ENCODE assay signal across 8 cellular contexts in the genomic region with DNA sequence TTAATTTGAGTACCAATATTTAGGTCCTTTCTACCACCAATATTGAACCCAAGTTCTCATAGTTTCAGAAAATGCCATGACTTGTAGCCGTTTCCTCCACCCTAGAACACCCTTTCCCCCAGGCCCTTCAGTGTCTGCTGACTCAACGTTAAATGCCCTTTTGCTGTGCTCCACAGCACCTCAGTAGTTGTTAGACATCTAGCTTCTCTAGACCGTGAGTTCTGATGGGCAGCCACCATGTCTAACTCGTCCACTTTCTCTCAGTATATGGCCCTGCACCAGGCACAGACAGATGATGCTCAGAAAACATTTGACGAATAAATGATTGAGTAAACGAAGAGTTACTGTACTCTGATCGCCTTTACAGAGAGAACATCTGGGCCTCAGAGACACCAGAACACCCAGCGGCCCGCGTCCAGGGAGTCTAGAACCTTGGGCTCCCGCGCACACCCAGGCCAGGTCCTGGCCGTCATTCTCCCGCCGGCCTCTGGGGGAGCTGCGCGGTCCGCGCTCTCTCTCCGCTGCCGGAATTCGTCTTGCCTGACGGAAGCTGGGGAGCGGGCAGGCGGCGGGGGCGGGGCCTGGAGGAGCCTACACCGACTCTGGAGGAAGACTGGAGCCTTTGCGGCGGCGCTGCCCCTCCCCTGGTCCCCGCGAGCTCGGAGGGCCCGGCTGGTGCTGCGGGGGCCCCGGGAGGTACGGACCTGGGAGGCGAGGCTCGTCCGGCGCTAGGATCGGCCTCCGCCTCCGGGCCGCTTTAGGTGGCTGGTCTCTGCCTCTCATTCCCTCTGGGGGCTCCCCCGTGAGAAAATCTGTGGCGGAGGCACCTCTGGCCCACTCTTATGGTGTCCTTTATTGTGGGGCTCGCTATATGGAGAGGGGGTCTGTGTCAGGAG. TPM values are rescaled to one million over a fixed set of nuclear protein-coding genes. Genes with fewer than 3 reads are reported as not detected.
DNase-seq lines count a peak whose midpoint lies in the region; ATAC-seq, FAIRE-seq and TF ChIP-seq lines count a peak whose summit lies in the region.

A gene (plus strand): TSS at position 582 of the 896 bp plus-strand sequence. CDS start 1,488 bp downstream, outside the sequence.

- peak within 1 kb of the TSS; percentile 79 for H3K4me2 ChIP-seq in HepG2 (ENCODE audit: low read depth, low read length)

- no peak; a peak in 1 of 4 replicates for TF ChIP-seq EP300 in HepG2 (IDR thresholded peaks at IDR 0.05; ENCODE audit: low read depth in 2 of 2, low read length in 2 of 2)
- TF ChIP-seq EP300 in HepG2 (CRISPR knock-in tag; IDR thresholded peaks at IDR 0.05; ENCODE audit: borderline replicate concordance) = no peak

- peaks cover 63% of the 10 kb centered on the region for H3K4me1 Mint-ChIP-seq in activated CD4-positive, alpha-beta T cell treated with anti-CD3 and anti-CD28 coated beads, Interleukin-2, amount 10 ng/mL, durations not matched to agents 7 days and 5 days

- in situ Hi-C loops in HepG2 (cut with HindIII; ENCODE audit: extremely low pct_ligation_motif_present, low pct_unique_long_range_greater_than_20kb) = loop anchor here (5.0 kb wide), 1 partner anchor 52 kb away; a partner anchor contains a TSS

- H3K4me3 ChIP-seq in HepG2 (replicated peaks in 1 of 3; ENCODE audit: insufficient read depth in 1 of 3, low read depth in 2 of 3, low read length in 3 of 3) = peak within 1 kb of the TSS; percentile 89 to 91 (median 89)

- 10% methylated on average over 37 of the region's 49 CpGs for WGBS in HepG2 (ENCODE audit: low lambda C conversion rate)

- H3K9me3 ChIP-seq in HepG2 (ENCODE audit: low read length) = no peaks in the 10 kb centered on the region

- peak within 1 kb of the TSS; percentile 93 for H3K9ac ChIP-seq in HepG2 (ENCODE audit: insufficient read depth, low read depth, low read length)

- peak within 1 kb of the TSS; percentile 99 for H3K4me3 Mint-ChIP-seq in activated CD4-positive, alpha-beta T cell treated with anti-CD3 and anti-CD28 coated beads, Interleukin-2, amount 10 ng/mL, durations not matched to agents 7 days and 5 days

- ATAC-seq in GM19043 (IDR thresholded peaks at IDR 0.05; ENCODE audit: low read depth, unreplicated experiment) (peak; percentile 53), HG03469 (IDR thresholded peaks at IDR 0.05; ENCODE audit: unreplicated experiment) (peak; percentile 35), HepG2 (peak; percentile 75)

- peaks cover 51% of the 10 kb centered on the region for H3K79me2 ChIP-seq in HepG2 (ENCODE audit: insufficient read depth, low read length)

- TF ChIP-seq CTCF in HepG2 (CRISPR knock-in tag; IDR thresholded peaks at IDR 0.05) = peak; percentile 99

- H3K27ac Mint-ChIP-seq in activated CD4-positive, alpha-beta T cell treated with anti-CD3 and anti-CD28 coated beads, Interleukin-2, amount 10 ng/mL, durations not matched to agents 7 days and 5 days = peak within 1 kb of the TSS; percentile 90

- peaks cover 0 to 3% of the 10 kb centered on the region in 2 experiments; a peak in 1 of 5 replicates for H3K27me3 ChIP-seq in HepG2 (ENCODE audit: control insufficient read depth in 1 of 2, insufficient read depth in 2 of 2, low read length in 2 of 2)

- TF ChIP-seq POLR2A in HepG2 (IDR thresholded peaks at IDR 0.05; ENCODE audit: insufficient read depth in 1 of 2, low read depth in 2 of 2, low read length in 2 of 2) = peak; percentile 24 to 88; a peak in 3 of 4 replicates

- H3K9me3 Mint-ChIP-seq in activated CD4-positive, alpha-beta T cell treated with anti-CD3 and anti-CD28 coated beads, Interleukin-2, amount 10 ng/mL, durations not matched to agents 7 days and 5 days = peaks cover 5% of the 10 kb centered on the region

- FAIRE-seq in HepG2 (lab: Jason Lieb, UNC) = no peak

- peaks cover 21% of the 10 kb centered on the region for H3K36me3 Mint-ChIP-seq in activated CD4-positive, alpha-beta T cell treated with anti-CD3 and anti-CD28 coated beads, Interleukin-2, amount 10 ng/mL, durations not matched to agents 7 days and 5 days (ENCODE audit: low read depth)

- BruUV-seq in HepG2 (replicated peaks; lab: Mats Ljungman, UMichigan) = no TSS peak

- POLR2A ChIA-PET in activated CD4-positive, alpha-beta T cell treated with anti-CD3 and anti-CD28 coated beads, Interleukin-2, amount 10 ng/mL, durations not matched to agents 7 days and 5 days (lab: Charles Lee) = interaction anchor here (0.6 kb wide), 1 partner anchor 36 kb away, joined by 3 read pairs; no protein-coding TSS in a partner anchor
- POLR2A ChIA-PET in HepG2 (lab: Yijun Ruan, JAX) = interaction anchor here (0.6 to 7.5 kb wide), 15 partner anchors 9 to 369 kb away, joined by 3 to 183 read pairs (median 6); a partner anchor contains a TSS

- intact Hi-C loops in HepG2 (cut with micrococcal nuclease; ENCODE audit: unreplicated experiment) = no loop called here

- H3K36me3 ChIP-seq in HepG2 (replicated peaks in 1 of 2; ENCODE audit: control insufficient read depth in 1 of 2, insufficient read depth in 2 of 2, low read length in 2 of 2) = peaks cover 9 to 27% of the 10 kb centered on the region in 2 experiments

- no peaks in the 10 kb centered on the region for H3K27me3 Mint-ChIP-seq in activated CD4-positive, alpha-beta T cell treated with anti-CD3 and anti-CD28 coated beads, Interleukin-2, amount 10 ng/mL, durations not matched to agents 7 days and 5 days

- no peaks in the 10 kb centered on the region for H4K20me1 ChIP-seq in HepG2 (ENCODE audit: insufficient read depth, low read length)

- peaks cover 62% of the 10 kb centered on the region for H3K4me1 ChIP-seq in HepG2 (ENCODE audit: insufficient read depth, low read length)

- peak within 1 kb of the TSS; percentile 73 for H2AFZ ChIP-seq in HepG2 (ENCODE audit: low read length)

- peak; percentile 37; the same call in 1 of the 2 replicates for TF ChIP-seq RAD21 in HepG2 (CRISPR knock-in tag; IDR thresholded peaks at IDR 0.05)

- peak within 1 kb of the TSS; percentile 64 for H3K27ac ChIP-seq in HepG2 (ENCODE audit: extremely low read length, insufficient read depth, low read length)

- DNase-seq in AG08395 (ENCODE audit: low spot score) = peak; percentile 94
- peak; percentile 65 for DNase-seq in NCI-H526 treated with DMSO at 0.1 percent for 48 hours (lab: John Stamatoyannopoulos, UW)
- DNase-seq in activated CD4-positive, alpha-beta T cell treated with anti-CD3 and anti-CD28 coated beads, Interleukin-2, amount 10 ng/mL, durations not matched to agents 7 days and 5 days = peak; percentile 95
- DNase-seq in dedifferentiated amniotic fluid mesenchymal stem cell (ENCODE audit: extremely low spot score) = peak; percentile 91
- DNase-seq in HepG2 (ENCODE audit: low spot score) = peak; percentile 89
- peak; percentile 93 to 94 for DNase-seq in stimulated activated CD4-positive, alpha-beta T cell treated with anti-CD3 and anti-CD28 coated beads, Interleukin-2, amount 100 ng/mL, for 48 hours

- CTCF ChIA-PET in activated CD4-positive, alpha-beta T cell treated with anti-CD3 and anti-CD28 coated beads, Interleukin-2, amount 10 ng/mL, durations not matched to agents 7 days and 5 days (lab: Charles Lee) = interaction anchor here (0.6 to 7.5 kb wide), 31 partner anchors 8 to 505 kb away, joined by 3 to 71 read pairs (median 4); a partner anchor contains a TSS
- CTCF ChIA-PET in HepG2 (lab: Yijun Ruan, JAX; ENCODE audit: low intra/inter-chr PET ratio, low total read pairs) = interaction anchor here (1.2 kb wide), 1 partner anchor 30 kb away, joined by 4 read pairs; no protein-coding TSS in a partner anchor

RNA-seq across cellular contexts. Expression of the gene that starts here (rescaled TPM):
- total RNA-seq in activated CD4-positive, alpha-beta T cell treated with anti-CD3 and anti-CD28 coated beads, Interleukin-2, amount 10 ng/mL, durations not matched to agents 7 days and 5 days = 10 to 100 TPM; 23.3 to 25.5 TPM
- 26.8 and 27.9 TPM in 2 replicates for total RNA-seq in HepG2 (2016; rRNA removed; fragmentation: Illumina TruSeq; extraction: Trizol)
- 17.3 and 18.4 TPM in 2 replicates for total RNA-seq in HepG2 (2016; cell fraction: cytosol; rRNA removed; fragmentation: Illumina TruSeq; extraction: Trizol; ENCODE audit: low read depth)
- total RNA-seq in HepG2 (2016; cell fraction: insoluble cytoplasmic fraction; rRNA removed; fragmentation: Illumina TruSeq; extraction: Trizol) = 21.1 and 25.4 TPM in 2 replicates
- total RNA-seq in HepG2 (2016; cell fraction: membrane; rRNA removed; fragmentation: Illumina TruSeq; extraction: Trizol) = 36.4 and 39.9 TPM in 2 replicates
- 13.2 and 14.4 TPM in 2 replicates for total RNA-seq in HepG2 (2016; cell fraction: nucleus; rRNA removed; fragmentation: Illumina TruSeq; extraction: Trizol)
- 42.0 and 48.5 TPM in 2 replicates for polyA plus RNA-seq in HepG2 (2011; rRNA removed)
- 38.1 and 38.8 TPM in 2 replicates for polyA plus RNA-seq in HepG2 (2011; cell fraction: cytosol; rRNA removed)
- 36.5 and 41.2 TPM in 2 replicates for polyA plus RNA-seq in HepG2 (2011; cell fraction: nucleus; rRNA removed)
- polyA plus RNA-seq in HepG2 (2012) = 23.6 and 24.0 TPM in 2 replicates
- polyA plus RNA-seq in HepG2 (2016; cell fraction: cytosol; fragmentation: Illumina TruSeq; extraction: Trizol; ENCODE audit: low read depth) = 15.6 and 18.2 TPM in 2 replicates
- polyA plus RNA-seq in HepG2 (2016; cell fraction: insoluble cytoplasmic fraction; fragmentation: Illumina TruSeq; extraction: Trizol; ENCODE audit: low read depth) = 26.9 and 33.5 TPM in 2 replicates
- 35.0 and 37.3 TPM in 2 replicates for polyA plus RNA-seq in HepG2 (2016; cell fraction: membrane; fragmentation: Illumina TruSeq; extraction: Trizol; ENCODE audit: low read depth)
- 29.9 and 31.9 TPM in 2 replicates for polyA plus RNA-seq in HepG2 (2016; cell fraction: nucleus; fragmentation: Illumina TruSeq; extraction: Trizol; ENCODE audit: insufficient read depth, low read depth)
- polyA minus RNA-seq in HepG2 (2011; rRNA and poly(A)+ RNA removed; ENCODE audit: low replicate concordance) = 47.3 TPM in 2 replicates
- polyA minus RNA-seq in HepG2 (2011; cell fraction: cytosol; rRNA and poly(A)+ RNA removed) = 15.6 and 18.5 TPM in 2 replicates
- 15.3 and 17.8 TPM in 2 replicates for polyA minus RNA-seq in HepG2 (2011; cell fraction: nucleus; rRNA and poly(A)+ RNA removed)

Comparison
In these comparisons a context has a peak if more than half of its experiments do, and no peak if none do; other contexts are left out.
1. Peak in every context shown above with its lines: DNase-seq, ATAC-seq, H3K4me3 ChIP-seq and H3K27ac ChIP-seq.